Comparison of ENCODE assay signal across 12 cellular contexts in genomic region chr6:25472314-25472713, GRCh38.
DNase-seq lines count a peak whose midpoint lies in the region; ATAC-seq and TF ChIP-seq lines count a peak whose summit lies in the region.
"Had no signal": no experiment of that assay in that cellular context is flagged by ENCODE, and none has a peak within 500 bp of the region (broad histone marks: within the 10 kb centered on the region; RNA-seq: fewer than 3 reads in every experiment).

No MANE protein-coding gene starts in this region.

- H3K27me3 ChIP-seq in BE2C, result no peaks in the 10 kb centered on the region
- H3K27me3 ChIP-seq in H9 (ENCODE audit: insufficient read depth, low read length), result no peaks in the 10 kb centered on the region
- no peaks in the 10 kb centered on the region for H3K27me3 ChIP-seq in PC-9 (ENCODE audit: insufficient read depth, low read depth)

- H3K9me3 ChIP-seq in BE2C, result no peaks in the 10 kb centered on the region
- no peaks in the 10 kb centered on the region for H3K9me3 ChIP-seq in H9 (ENCODE audit: control insufficient read depth, low read depth, low read length)
- H3K9me3 ChIP-seq in PC-9 (ENCODE audit: insufficient read depth, low read depth), result no peaks in the 10 kb centered on the region

- no peaks in the 10 kb centered on the region for H3K79me1 ChIP-seq in H9 (ENCODE audit: insufficient read depth, low read depth, low read length, poor library complexity, severe bottlenecking)

- no peak overlapping the region for H4K5ac ChIP-seq in H9 (ENCODE audit: insufficient read length, low read depth, low read length)

- intact Hi-C loops in PC-9 (cut with micrococcal nuclease; ENCODE audit: unreplicated experiment), result no loop called here

- H2BK12ac ChIP-seq in H9 (ENCODE audit: insufficient read length, low read depth, low read length), result no peak overlapping the region

- no peak overlapping the region for H3T11ph ChIP-seq in H9 (ENCODE audit: low read length)

- H3K18ac ChIP-seq in H9 (ENCODE audit: insufficient read length, low read depth, low read length), result no peak overlapping the region

- TF ChIP-seq POLR2A in erythroblast (IDR thresholded peaks at IDR 0.05; ENCODE audit: low read length), result no peak

- H4K91ac ChIP-seq in H9 (ENCODE audit: insufficient read length, low read depth, low read length), result no peak overlapping the region

- H3K4me3 ChIP-seq in BE2C (ENCODE audit: low read depth, low read length) (no peak overlapping the region), PC-9 (no peak overlapping the region)

- H2BK120ac ChIP-seq in H9 (ENCODE audit: low read depth, low read length, poor library complexity, severe bottlenecking), result no peak overlapping the region

- no peaks in the 10 kb centered on the region for H3K27me3 Mint-ChIP-seq in H9 (ENCODE audit: low read depth)
- no peaks in the 10 kb centered on the region for H3K27me3 Mint-ChIP-seq in activated CD4-positive, alpha-beta memory T cell treated with anti-CD3 and anti-CD28 coated beads, Interleukin-2, amount 10 ng/mL, durations not matched to agents 7 days and 5 days
- H3K27me3 Mint-ChIP-seq: activated naive CD4-positive, alpha-beta T cell treated with anti-CD3 and anti-CD28 coated beads, Interleukin-2, amount 50 U/mL, for 24 hours; CD4-positive, CD25-positive, alpha-beta regulatory T cell; memory B cell; stimulated activated naive B cell treated with anti-CD40 and anti-IgM and Interleukin-4, amounts not matched to agents 10 μg/mL and 1 μg/mL and 100 μg/mL, for 72 hours had no signal

- no peaks in the 10 kb centered on the region for H3K36me3 ChIP-seq in BE2C
- H3K36me3 ChIP-seq in PC-9 (ENCODE audit: low read depth), result no peaks in the 10 kb centered on the region

- WGBS in H9 (ENCODE audit: extremely low coverage, insufficient read length, low lambda C conversion rate), result no CpG with 5 or more reads among the region's 3 CpGs

- no peak overlapping the region for H2BK15ac ChIP-seq in H9 (ENCODE audit: low read depth, low read length)

- H3F3A ChIP-seq in PC-9 (ENCODE audit: insufficient read depth, low read depth), result no peaks in the 10 kb centered on the region

- H3K79me2 ChIP-seq in H9 (ENCODE audit: insufficient read depth, low read length) (no peaks in the 10 kb centered on the region), PC-9 (ENCODE audit: low read depth) (no peaks in the 10 kb centered on the region)

- no peak overlapping the region for H3K14ac ChIP-seq in H9 (ENCODE audit: insufficient read depth, low read length)

- no TSS peak for BruUV-seq in PC-9 (replicated peaks; lab: Mats Ljungman, UMichigan)

- H3K9me3 Mint-ChIP-seq in H9, result no peaks in the 10 kb centered on the region
- H3K9me3 Mint-ChIP-seq in activated CD4-positive, alpha-beta memory T cell treated with anti-CD3 and anti-CD28 coated beads, Interleukin-2, amount 10 ng/mL, durations not matched to agents 7 days and 5 days, result no peaks in the 10 kb centered on the region
- H3K9me3 Mint-ChIP-seq: activated naive CD4-positive, alpha-beta T cell treated with anti-CD3 and anti-CD28 coated beads, Interleukin-2, amount 50 U/mL, for 24 hours; memory B cell; stimulated activated naive B cell treated with anti-CD40 and anti-IgM and Interleukin-4, amounts not matched to agents 10 μg/mL and 1 μg/mL and 100 μg/mL, for 72 hours had no signal

- H3K27ac Mint-ChIP-seq in H9, result peak overlapping the region in 1 of 3 experiments; percentile 36; a peak in 1 of 7 replicates
- H3K27ac Mint-ChIP-seq in activated CD4-positive, alpha-beta memory T cell treated with anti-CD3 and anti-CD28 coated beads, Interleukin-2, amount 10 ng/mL, durations not matched to agents 7 days and 5 days, result no peak overlapping the region
- H3K27ac Mint-ChIP-seq: activated naive CD4-positive, alpha-beta T cell treated with anti-CD3 and anti-CD28 coated beads, Interleukin-2, amount 50 U/mL, for 24 hours; CD4-positive, CD25-positive, alpha-beta regulatory T cell; memory B cell; stimulated activated naive B cell treated with anti-CD40 and anti-IgM and Interleukin-4, amounts not matched to agents 10 μg/mL and 1 μg/mL and 100 μg/mL, for 72 hours had no signal

- H3K4me3 Mint-ChIP-seq in H9, result no peak overlapping the region
- no peak overlapping the region for H3K4me3 Mint-ChIP-seq in activated CD4-positive, alpha-beta memory T cell treated with anti-CD3 and anti-CD28 coated beads, Interleukin-2, amount 10 ng/mL, durations not matched to agents 7 days and 5 days
- H3K4me3 Mint-ChIP-seq: activated naive CD4-positive, alpha-beta T cell treated with anti-CD3 and anti-CD28 coated beads, Interleukin-2, amount 50 U/mL, for 24 hours; CD4-positive, CD25-positive, alpha-beta regulatory T cell; memory B cell; stimulated activated naive B cell treated with anti-CD40 and anti-IgM and Interleukin-4, amounts not matched to agents 10 μg/mL and 1 μg/mL and 100 μg/mL, for 72 hours had no signal

- no peaks in the 10 kb centered on the region; the same call in 1 of the 2 replicates for H3K9me2 ChIP-seq in PC-9 (ENCODE audit: insufficient read depth)

- H2AK5ac ChIP-seq in H9 (ENCODE audit: insufficient read length, low read length), result no peak overlapping the region

- no peak overlapping the region for H2BK5ac ChIP-seq in H9 (ENCODE audit: insufficient read length, low read length)

- H3K23me2 ChIP-seq in H9 (ENCODE audit: insufficient read length, low read depth, low read length, poor library complexity, severe bottlenecking), result no peaks in the 10 kb centered on the region

- H3K9ac ChIP-seq in H9 (ENCODE audit: extremely low read depth, insufficient read length, low read length), result no peak overlapping the region

- H3K4me1 Mint-ChIP-seq in H9, result peaks cover 5 to 9% of the 10 kb centered on the region in 2 experiments
- no peaks in the 10 kb centered on the region for H3K4me1 Mint-ChIP-seq in activated CD4-positive, alpha-beta memory T cell treated with anti-CD3 and anti-CD28 coated beads, Interleukin-2, amount 10 ng/mL, durations not matched to agents 7 days and 5 days
- H3K4me1 Mint-ChIP-seq: activated naive CD4-positive, alpha-beta T cell treated with anti-CD3 and anti-CD28 coated beads, Interleukin-2, amount 50 U/mL, for 24 hours had no signal

- H3K56ac ChIP-seq in H9 (ENCODE audit: insufficient read length, low read depth, low read length), result no peak overlapping the region

- POLR2A ChIA-PET in PC-9 (lab: Charles Lee; ENCODE audit: unreplicated experiment), result no interaction called here
- POLR2A ChIA-PET in activated CD4-positive, alpha-beta memory T cell treated with anti-CD3 and anti-CD28 coated beads, Interleukin-2, amount 10 ng/mL, durations not matched to agents 7 days and 5 days (lab: Charles Lee), result no interaction called here

- CTCF ChIA-PET in PC-9 (lab: Charles Lee), result no interaction called here
- CTCF ChIA-PET in activated CD4-positive, alpha-beta memory T cell treated with anti-CD3 and anti-CD28 coated beads, Interleukin-2, amount 10 ng/mL, durations not matched to agents 7 days and 5 days (lab: Charles Lee), result interaction anchor here (1.2 kb wide), 2 partner anchors 18 to 193 kb away, joined by 3 to 4 read pairs; partner anchors contain the start of gene CARMIL1

- H3K27ac ChIP-seq in H9 (ENCODE audit: insufficient read length, low read depth, low read length) (no peak overlapping the region), PC-9 (no peak overlapping the region)

- H2AFZ ChIP-seq in H9 (ENCODE audit: low read length) (no peak overlapping the region), PC-9 (no peak overlapping the region)

- DNase-seq in BE2C (peak; percentile 22), H9 (no peak), PC-9 (no peak), erythroblast (lab: John Stamatoyannopoulos, UW) (peak; percentile 18 to 32), NCI-H748 (lab: John Stamatoyannopoulos, UW; ENCODE audit: unreplicated experiment) (no peak)
- DNase-seq in activated CD4-positive, alpha-beta memory T cell treated with anti-CD3 and anti-CD28 coated beads, Interleukin-2, amount 10 ng/mL, durations not matched to agents 7 days and 5 days, result no peak
- DNase-seq: CD4-positive, CD25-positive, alpha-beta regulatory T cell; stimulated activated naive B cell treated with anti-CD40 and anti-IgM and Interleukin-4, amounts not matched to agents 10 μg/mL and 1 μg/mL and 100 μg/mL, for 72 hours had no signal

- peak; percentile 46 for TF ChIP-seq CTCF in BE2C (IDR thresholded peaks at IDR 0.05; ENCODE audit: low read depth, low read length)
- TF ChIP-seq CTCF in H9 (conservative IDR thresholded peaks at IDR 0.05), result peak; percentile 49
- peak; percentile 49; the same call in 1 of the 2 replicates for TF ChIP-seq CTCF in PC-9 (conservative IDR thresholded peaks at IDR 0.05)

- H3K4ac ChIP-seq in H9 (ENCODE audit: low read depth, low read length), result no peak overlapping the region

- H3K23ac ChIP-seq in H9 (ENCODE audit: insufficient read length, low read depth, low read length), result no peak overlapping the region

- H4K8ac ChIP-seq in H9 (replicated peaks; ENCODE audit: insufficient read length, low read depth, low read length), result no peak overlapping the region

- H2BK20ac ChIP-seq in H9 (ENCODE audit: low read depth, low read length, poor library complexity, severe bottlenecking), result no peak overlapping the region

- H3K4me1 ChIP-seq in BE2C (0 out of 2 replicates have a peak, but pooled peaks cover 2% of the 10 kb centered on the region), H9 (ENCODE audit: insufficient read depth, low read length) (no peaks in the 10 kb centered on the region), PC-9 (replicated peaks; ENCODE audit: insufficient read depth) (no peaks in the 10 kb centered on the region)

- ATAC-seq in HG02623 (IDR thresholded peaks at IDR 0.05; ENCODE audit: unreplicated experiment) (no peak), GM21619 (IDR thresholded peaks at IDR 0.05; ENCODE audit: unreplicated experiment) (no peak)
- ATAC-seq: stimulated activated naive B cell treated with anti-CD40 and anti-IgM and Interleukin-4, amounts not matched to agents 10 μg/mL and 1 μg/mL and 100 μg/mL, for 72 hours had no signal

- peaks cover 5 to 28% (median 23%) of the 10 kb centered on the region in 3 experiments; a peak in 6 of 7 replicates for H3K36me3 Mint-ChIP-seq in H9 (ENCODE audit: insufficient read depth in 1 of 3, low read depth in 3 of 3)
- no peaks in the 10 kb centered on the region for H3K36me3 Mint-ChIP-seq in activated CD4-positive, alpha-beta memory T cell treated with anti-CD3 and anti-CD28 coated beads, Interleukin-2, amount 10 ng/mL, durations not matched to agents 7 days and 5 days (ENCODE audit: low read depth)

- no peak overlapping the region for H3K4me2 ChIP-seq in H9 (ENCODE audit: insufficient read depth, insufficient read length, low read length)
- no peak overlapping the region for H3K4me2 ChIP-seq in PC-9

- H4K20me1 ChIP-seq in H9 (ENCODE audit: control insufficient read depth, insufficient read depth, insufficient read length) (no peaks in the 10 kb centered on the region), PC-9 (ENCODE audit: insufficient read depth) (no peaks in the 10 kb centered on the region)

Comparison
In these comparisons a context has a peak if more than half of its experiments do, and no peak if none do; other contexts are left out.
1. DNase-seq: peak in BE2C (single experiment) and erythroblast (2 of 2); none in H9 (single experiment), PC-9 (0 of 2), activated CD4-positive, alpha-beta memory T cell treated with anti-CD3 and anti-CD28 coated beads, Interleukin-2, amount 10 ng/mL, durations not matched to agents 7 days and 5 days (single experiment) and NCI-H748 (single experiment).
2. Peak in every context shown above with its lines, with median percentiles within 50 percentile points of each other: CTCF ChIP-seq.